25 cellular contexts compared by ENCODE assay signal in the genomic region with DNA sequence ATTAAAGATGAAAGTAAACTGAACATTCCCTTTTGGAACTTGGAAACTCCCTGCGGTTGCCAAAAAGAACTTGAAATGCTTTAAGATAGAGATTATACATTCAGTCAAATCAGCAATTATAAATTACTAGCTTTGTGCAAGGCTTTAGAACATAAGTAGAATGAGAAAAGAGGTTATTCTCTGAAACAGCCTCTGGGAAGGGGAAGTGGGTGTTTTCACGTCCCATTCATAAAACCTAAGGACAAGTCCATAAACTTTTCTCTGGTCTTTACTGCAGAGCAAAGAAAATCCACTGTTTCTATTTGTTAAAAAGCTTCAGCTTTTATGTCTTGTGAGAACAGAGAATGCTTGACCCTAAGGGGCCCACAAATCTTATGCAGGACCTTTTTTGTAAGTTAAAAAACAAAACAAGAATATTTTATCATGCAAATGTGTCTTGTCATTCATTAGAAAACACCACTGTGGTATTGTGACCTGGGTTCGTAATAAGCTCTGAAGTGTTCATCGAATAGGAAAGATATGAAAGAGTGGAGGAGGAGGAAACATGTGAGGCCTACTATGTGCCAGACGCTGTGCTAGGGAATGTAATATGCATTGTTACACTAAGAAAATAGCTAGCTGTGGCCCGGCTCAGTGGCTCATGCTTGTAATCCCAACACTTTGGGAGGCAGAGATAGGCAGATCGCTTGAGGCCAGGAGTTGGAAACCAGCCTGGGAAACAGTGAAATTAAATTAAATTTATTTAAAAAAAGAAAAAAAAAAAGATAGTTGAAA. TPM values are rescaled to one million over a fixed set of nuclear protein-coding genes. Genes with fewer than 3 reads are reported as not detected.
DNase-seq lines count a peak whose midpoint lies in the region; ATAC-seq and TF ChIP-seq lines count a peak whose summit lies in the region.
"Had no signal": no experiment of that assay in that cellular context is flagged by ENCODE, and none has a peak within 500 bp of the region (broad histone marks: within the 10 kb centered on the region; RNA-seq: fewer than 3 reads in every experiment).

No MANE protein-coding gene starts in this region.

- H4K20me1 ChIP-seq in OCI-LY7 (ENCODE audit: insufficient read depth, low read length) = no peaks in the 10 kb centered on the region
- H4K20me1 ChIP-seq: BLaER1 had no signal

- no peak overlapping the region for H4K8ac ChIP-seq in neuronal stem cell (ENCODE audit: low read depth, low read length)

- no peaks in the 10 kb centered on the region for H3K36me3 Mint-ChIP-seq in endodermal cell (ENCODE audit: low read depth)
- H3K36me3 Mint-ChIP-seq: activated CD4-positive, alpha-beta memory T cell treated with anti-CD3 and anti-CD28 coated beads for 36 hours; activated naive CD4-positive, alpha-beta T cell treated with anti-CD3 and anti-CD28 coated beads, Interleukin-2, amount 10 ng/mL, durations not matched to agents 7 days and 5 days had no signal

- H3K4me3 Mint-ChIP-seq in endodermal cell = no peak overlapping the region
- H3K4me3 Mint-ChIP-seq: activated CD4-positive, alpha-beta memory T cell treated with anti-CD3 and anti-CD28 coated beads for 36 hours; activated naive CD4-positive, alpha-beta T cell treated with anti-CD3 and anti-CD28 coated beads, Interleukin-2, amount 10 ng/mL, durations not matched to agents 7 days and 5 days had no signal

- H3K9ac ChIP-seq in endodermal cell (ENCODE audit: extremely low read depth, low read length, poor library complexity, severe bottlenecking) (no peak overlapping the region), neuronal stem cell (ENCODE audit: low read depth, low read length, poor library complexity) (no peak overlapping the region)
- H3K9ac ChIP-seq: BLaER1, GM23248 had no signal

- H3K27me3 Mint-ChIP-seq in endodermal cell (ENCODE audit: insufficient read depth) = no peaks in the 10 kb centered on the region

- no peak overlapping the region for H3K4me2 ChIP-seq in OCI-LY7 (ENCODE audit: low read length)
- H3K4me2 ChIP-seq in neuronal stem cell (ENCODE audit: insufficient read depth, low read length, poor library complexity, severe bottlenecking) = no peak overlapping the region
- H3K4me2 ChIP-seq: BLaER1 had no signal

- peaks cover 21% of the 10 kb centered on the region for H3K4me1 ChIP-seq in HAP-1
- H3K4me1 ChIP-seq in OCI-LY7 (ENCODE audit: insufficient read depth, low read length, poor library complexity, severe bottlenecking) = no peaks in the 10 kb centered on the region
- no peaks in the 10 kb centered on the region for H3K4me1 ChIP-seq in endodermal cell (ENCODE audit: control insufficient read depth, insufficient read depth, low read length)
- peaks cover 2 to 6% of the 10 kb centered on the region in 2 donors for H3K4me1 ChIP-seq in neuronal stem cell (ENCODE audit: control insufficient read depth in 2 of 2, insufficient read depth in 1 of 2, low read depth in 1 of 2, low read length in 2 of 2)
- H3K4me1 ChIP-seq: breast epithelium, heart right ventricle, spleen, upper lobe of right lung had no signal

- peaks cover 23% of the 10 kb centered on the region for H3K4me1 Mint-ChIP-seq in endodermal cell
- H3K4me1 Mint-ChIP-seq: activated naive CD4-positive, alpha-beta T cell treated with anti-CD3 and anti-CD28 coated beads, Interleukin-2, amount 10 ng/mL, durations not matched to agents 7 days and 5 days had no signal

- DNase-seq in HAP-1 (ENCODE audit: low spot score in 2 of 2) = peak; percentile 54 to 93
- no peak for DNase-seq in OCI-LY7 (ENCODE audit: low spot score)
- DNase-seq in endodermal cell = no peak
- DNase-seq in neuronal stem cell (ENCODE audit: low spot score) = no peak
- DNase-seq in NCI-H510A (lab: John Stamatoyannopoulos, UW) = no peak
- no peak for DNase-seq in iPS-NIHi7 (ENCODE audit: extremely low spot score)
- DNase-seq: activated CD4-positive, alpha-beta memory T cell treated with anti-CD3 and anti-CD28 coated beads for 36 hours; activated CD4-positive, CD25-positive, alpha-beta regulatory T cell treated with anti-CD3 and anti-CD28 coated beads, Interleukin-2, amount 50 U/mL, for 72 hours; activated CD8-positive, alpha-beta memory T cell treated with anti-CD3 and anti-CD28 coated beads, Interleukin-2, amount 50 U/mL, for 4 hours; activated naive CD4-positive, alpha-beta T cell treated with anti-CD3 and anti-CD28 coated beads, Interleukin-2, amount 10 ng/mL, durations not matched to agents 7 days and 5 days; effector memory CD4-positive, alpha-beta T cell; erythroblast; GM23248; heart right ventricle; left colon; NCI-H1694 treated with DMSO at 0.1 percent for 48 hours; occipital lobe; RPMI8226; spleen; T-helper 1 cell; upper lobe of right lung had no signal

- POLR2A ChIA-PET in OCI-LY7 (lab: Charles Lee) = interaction anchor here (0.6 kb wide), 1 partner anchor 12 kb away, joined by 3 read pairs; no protein-coding TSS in a partner anchor

- H2BK5ac ChIP-seq in neuronal stem cell (ENCODE audit: low read length) = no peak overlapping the region

- H2AFZ ChIP-seq in OCI-LY7 (ENCODE audit: low read length) = peak overlapping the region; percentile 36; the same call in 1 of the 2 replicates
- H2AFZ ChIP-seq in neuronal stem cell (ENCODE audit: low read length) = peak overlapping the region; percentile 36
- H2AFZ ChIP-seq: GM23248 had no signal

- no peak overlapping the region for H3K4me3 ChIP-seq in HAP-1
- no peak overlapping the region for H3K4me3 ChIP-seq in OCI-LY7 (ENCODE audit: low read depth, low read length, poor library complexity, severe bottlenecking)
- no peak overlapping the region for H3K4me3 ChIP-seq in endodermal cell (ENCODE audit: low read length)
- H3K4me3 ChIP-seq in neuronal stem cell (ENCODE audit: low read length in 2 of 2) = no peak overlapping the region
- H3K4me3 ChIP-seq: BLaER1, breast epithelium, GM23248, heart right ventricle, spleen, upper lobe of right lung had no signal

- no peak overlapping the region for H3K23ac ChIP-seq in neuronal stem cell (ENCODE audit: low read depth, low read length, poor library complexity)

- no peaks in the 10 kb centered on the region for H3K9me2 ChIP-seq in OCI-LY7 (ENCODE audit: insufficient read depth, low read length)

- in situ Hi-C loops in HAP-1 (cut with MboI; ENCODE audit: low sequenced_read_pairs) = no loop called here

- no peaks in the 10 kb centered on the region for H3K9me3 Mint-ChIP-seq in endodermal cell
- H3K9me3 Mint-ChIP-seq: activated CD4-positive, alpha-beta memory T cell treated with anti-CD3 and anti-CD28 coated beads for 36 hours; activated naive CD4-positive, alpha-beta T cell treated with anti-CD3 and anti-CD28 coated beads, Interleukin-2, amount 10 ng/mL, durations not matched to agents 7 days and 5 days had no signal

- H3K18ac ChIP-seq in neuronal stem cell (ENCODE audit: low read length) = no peak overlapping the region

- H3K27ac Mint-ChIP-seq in endodermal cell = no peak overlapping the region
- H3K27ac Mint-ChIP-seq: activated CD4-positive, alpha-beta memory T cell treated with anti-CD3 and anti-CD28 coated beads for 36 hours; activated naive CD4-positive, alpha-beta T cell treated with anti-CD3 and anti-CD28 coated beads, Interleukin-2, amount 10 ng/mL, durations not matched to agents 7 days and 5 days had no signal

- H3K27me3 ChIP-seq in HAP-1 (ENCODE audit: low read depth) (peaks cover 26% of the 10 kb centered on the region), endodermal cell (ENCODE audit: control insufficient read depth, insufficient read depth, low read length, poor library complexity, severe bottlenecking) (no peaks in the 10 kb centered on the region), neuronal stem cell (ENCODE audit: control insufficient read depth in 3 of 3, insufficient read depth in 3 of 3, low read depth in 1 of 3, low read length in 3 of 3) (no peaks in the 10 kb centered on the region)
- H3K27me3 ChIP-seq: BLaER1, breast epithelium, heart right ventricle, spleen, upper lobe of right lung had no signal

- H4K91ac ChIP-seq in neuronal stem cell (ENCODE audit: low read depth, low read length, poor library complexity) = no peak overlapping the region

- no peak overlapping the region for H2BK12ac ChIP-seq in neuronal stem cell (ENCODE audit: low read length)

- H3K9me3 ChIP-seq in HAP-1 = no peaks in the 10 kb centered on the region
- H3K9me3 ChIP-seq in OCI-LY7 (ENCODE audit: low read length) = no peaks in the 10 kb centered on the region
- H3K9me3 ChIP-seq in endodermal cell (ENCODE audit: control insufficient read depth, low read length) = no peaks in the 10 kb centered on the region
- H3K9me3 ChIP-seq in neuronal stem cell (replicated peaks in 1 of 2; ENCODE audit: control insufficient read depth in 2 of 2, insufficient read depth in 1 of 2, low read depth in 1 of 2, low read length in 2 of 2) = no peaks in the 10 kb centered on the region
- H3K9me3 ChIP-seq: BLaER1, breast epithelium, heart right ventricle, spleen, upper lobe of right lung had no signal

- no peak overlapping the region for H3K4ac ChIP-seq in neuronal stem cell (ENCODE audit: low read length)

- no peak overlapping the region for H3K14ac ChIP-seq in neuronal stem cell (ENCODE audit: low read length)

- TF ChIP-seq CTCF in OCI-LY7 (conservative IDR thresholded peaks at IDR 0.05; ENCODE audit: low read length) = no peak
- TF ChIP-seq CTCF in endodermal cell (conservative IDR thresholded peaks at IDR 0.05) = no peak

- no peak overlapping the region for H2BK15ac ChIP-seq in neuronal stem cell (ENCODE audit: low read length)

- intact Hi-C loops in OCI-LY7 (cut with micrococcal nuclease; ENCODE audit: unreplicated experiment) = no loop called here

- WGBS in endodermal cell (ENCODE audit: insufficient coverage in 1 of 2, insufficient read length in 1 of 2), 2 experiments = 72 to 73% methylated on average over 3 to 7 of the region's 7 CpGs
- no CpG with 5 or more reads among the region's 7 CpGs for WGBS in neuronal stem cell (ENCODE audit: extremely low coverage in 2 of 2, insufficient read length in 2 of 2, insufficient replicate concordance in 1 of 2), 2 donors

- H3K27ac ChIP-seq in OCI-LY7 (ENCODE audit: low read depth, low read length, poor library complexity, severe bottlenecking) (no peak overlapping the region), endodermal cell (ENCODE audit: low read depth, low read length) (peak overlapping the region; percentile 50), neuronal stem cell (replicated peaks; ENCODE audit: low read length) (no peak overlapping the region)
- H3K27ac ChIP-seq: BLaER1, breast epithelium, GM23248, heart right ventricle, spleen, upper lobe of right lung had no signal

- no peak overlapping the region for H2BK120ac ChIP-seq in neuronal stem cell (ENCODE audit: low read depth, low read length)

- H3K79me2 ChIP-seq in OCI-LY7 (ENCODE audit: insufficient read depth, low read depth, low read length) = no peaks in the 10 kb centered on the region

- BruUV-seq in OCI-LY7 (replicated peaks; lab: Mats Ljungman, UMichigan) = no TSS peak

- H3K36me3 ChIP-seq in HAP-1 (replicated peaks) (no peaks in the 10 kb centered on the region), OCI-LY7 (ENCODE audit: insufficient read depth, low read length) (no peaks in the 10 kb centered on the region), endodermal cell (ENCODE audit: control insufficient read depth, insufficient read depth, low read length) (no peaks in the 10 kb centered on the region), neuronal stem cell (replicated peaks in 1 of 2; ENCODE audit: control insufficient read depth in 2 of 2, insufficient read depth in 2 of 2, low read length in 2 of 2) (no peaks in the 10 kb centered on the region)
- H3K36me3 ChIP-seq: BLaER1, breast epithelium, heart right ventricle, spleen, upper lobe of right lung had no signal

- ATAC-seq in HG03442 (IDR thresholded peaks at IDR 0.05; ENCODE audit: unreplicated experiment) (no peak), HG03159 (IDR thresholded peaks at IDR 0.05; ENCODE audit: unreplicated experiment) (no peak)
- ATAC-seq: heart right ventricle, left colon, upper lobe of right lung had no signal

- no peak overlapping the region for H2AK5ac ChIP-seq in neuronal stem cell (ENCODE audit: low read depth, low read length)

- no peaks in the 10 kb centered on the region for H3K79me1 ChIP-seq in neuronal stem cell (ENCODE audit: low read depth, low read length)

- CTCF ChIA-PET in OCI-LY7 (lab: Charles Lee; ENCODE audit: unreplicated experiment) = no interaction called here

RNA-seq across cellular contexts. Expression of a gene that starts 49.4 kb away (rescaled TPM):
- 8.0 and 11.8 TPM in 2 replicates for total RNA-seq in OCI-LY7 (2014; rRNA removed; shearing (Covaris generic))
- total RNA-seq in OCI-LY7 (2022) (14.9 and 15.6 TPM in 2 replicates), endodermal cell (10 to 100 TPM; 44.1 to 64.6 TPM)
- 43.1 TPM for polyA plus RNA-seq in endodermal cell (2013, experiment 1 of 2)
- polyA plus RNA-seq in endodermal cell (2013, experiment 2 of 2) = 37.0 TPM
- polyA plus RNA-seq in neuronal stem cell (2013, experiment 1 of 2) = 32.9 TPM
- polyA plus RNA-seq in neuronal stem cell (2013, experiment 2 of 2) = 33.9 TPM

Comparison
In these comparisons a context has a peak if more than half of its experiments do, and no peak if none do; other contexts are left out.
1. DNase-seq: peak in HAP-1 (2 of 2); none in OCI-LY7 (single experiment), endodermal cell (single experiment), neuronal stem cell (single experiment), NCI-H510A (single experiment) and iPS-NIHi7 (single experiment).